In genomic region chr17:50834786-50835562, GRCh38 we compare ENCODE assay signal across 1 cellular context.
TF ChIP-seq lines count a peak whose summit lies in the region.

No MANE protein-coding gene starts in this region.

TF ChIP-seq in K562, 482 proteins besides CTCF, POLR2A, EP300 and RAD21 (continued from another document):
- TF ChIP-seq ATF7 (IDR thresholded peaks at IDR 0.05), result no peak
- TF ChIP-seq SMARCA5 (IDR thresholded peaks at IDR 0.05), result no peak
- TF ChIP-seq KAT8 (IDR thresholded peaks at IDR 0.05; ENCODE audit: low read depth), result no peak
- no peak for TF ChIP-seq KLF10 (CRISPR knock-in tag; IDR thresholded peaks at IDR 0.05)
- TF ChIP-seq, protein P1, sequence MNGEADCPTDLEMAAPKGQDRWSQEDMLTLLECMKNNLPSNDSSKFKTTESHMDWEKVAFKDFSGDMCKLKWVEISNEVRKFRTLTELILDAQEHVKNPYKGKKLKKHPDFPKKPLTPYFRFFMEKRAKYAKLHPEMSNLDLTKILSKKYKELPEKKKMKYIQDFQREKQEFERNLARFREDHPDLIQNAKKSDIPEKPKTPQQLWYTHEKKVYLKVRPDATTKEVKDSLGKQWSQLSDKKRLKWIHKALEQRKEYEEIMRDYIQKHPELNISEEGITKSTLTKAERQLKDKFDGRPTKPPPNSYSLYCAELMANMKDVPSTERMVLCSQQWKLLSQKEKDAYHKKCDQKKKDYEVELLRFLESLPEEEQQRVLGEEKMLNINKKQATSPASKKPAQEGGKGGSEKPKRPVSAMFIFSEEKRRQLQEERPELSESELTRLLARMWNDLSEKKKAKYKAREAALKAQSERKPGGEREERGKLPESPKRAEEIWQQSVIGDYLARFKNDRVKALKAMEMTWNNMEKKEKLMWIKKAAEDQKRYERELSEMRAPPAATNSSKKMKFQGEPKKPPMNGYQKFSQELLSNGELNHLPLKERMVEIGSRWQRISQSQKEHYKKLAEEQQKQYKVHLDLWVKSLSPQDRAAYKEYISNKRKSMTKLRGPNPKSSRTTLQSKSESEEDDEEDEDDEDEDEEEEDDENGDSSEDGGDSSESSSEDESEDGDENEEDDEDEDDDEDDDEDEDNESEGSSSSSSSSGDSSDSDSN (IDR thresholded peaks at IDR 0.05; ENCODE audit: borderline replicate concordance in 1 of 2, low read depth in 2 of 2, low read length in 2 of 2), result no peak
- no peak for TF ChIP-seq KDM2B (CRISPR knock-in tag; IDR thresholded peaks at IDR 0.05)
- TF ChIP-seq ZNF639 (CRISPR knock-in tag; conservative IDR thresholded peaks at IDR 0.05 in 1 of 2, IDR thresholded peaks at IDR 0.05 in 1 of 2), result no peak
- TF ChIP-seq RBM25 (IDR thresholded peaks at IDR 0.05; ENCODE audit: low read depth, low read length, severe bottlenecking), result no peak
TF ChIP-seq in K562: peak in this region for 2.
